ENCODE assay signal across 1 cellular context in the genomic region with DNA sequence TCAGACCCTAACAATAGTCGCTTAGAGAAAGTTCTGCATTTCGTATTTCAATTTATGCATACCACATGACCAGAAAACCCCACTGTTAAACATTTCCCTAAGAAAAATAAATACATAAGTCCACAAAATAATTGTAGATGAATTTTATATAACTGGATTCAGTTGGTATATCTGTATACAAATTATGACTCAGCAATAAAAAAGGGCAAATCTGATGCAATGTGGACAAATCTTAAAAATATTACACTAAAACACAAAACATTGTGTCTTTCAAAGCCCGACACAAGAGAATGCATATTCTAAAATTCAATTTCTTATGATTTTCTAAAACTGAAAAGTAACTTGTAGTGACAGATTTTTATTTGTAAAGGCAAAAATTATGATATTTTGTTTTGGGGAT.
TF ChIP-seq lines count a peak whose summit lies in the region.

No MANE protein-coding gene starts in this region.

TF ChIP-seq in A549, 52 proteins besides CTCF, POLR2A, EP300 and RAD21 (continued from another document):
- TF ChIP-seq, protein P1, sequence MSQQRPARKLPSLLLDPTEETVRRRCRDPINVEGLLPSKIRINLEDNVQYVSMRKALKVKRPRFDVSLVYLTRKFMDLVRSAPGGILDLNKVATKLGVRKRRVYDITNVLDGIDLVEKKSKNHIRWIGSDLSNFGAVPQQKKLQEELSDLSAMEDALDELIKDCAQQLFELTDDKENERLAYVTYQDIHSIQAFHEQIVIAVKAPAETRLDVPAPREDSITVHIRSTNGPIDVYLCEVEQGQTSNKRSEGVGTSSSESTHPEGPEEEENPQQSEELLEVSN (IDR thresholded peaks at IDR 0.05; ENCODE audit: borderline replicate concordance, low read depth): no peak
- no peak for TF ChIP-seq PHF8 (IDR thresholded peaks at IDR 0.05; ENCODE audit: borderline replicate concordance, low read depth)
- no peak for TF ChIP-seq JUN (IDR thresholded peaks at IDR 0.05)
- no peak for TF ChIP-seq FOXS1 (CRISPR knock-in tag; IDR thresholded peaks at IDR 0.05)
- no peak for TF ChIP-seq POLR2AphosphoS2 (conservative IDR thresholded peaks at IDR 0.05; ENCODE audit: low read length)
- peak; percentile 66 for TF ChIP-seq MAFK (IDR thresholded peaks at IDR 0.05; ENCODE audit: partially characterized antibody)
- TF ChIP-seq RFX5 (IDR thresholded peaks at IDR 0.05): no peak
